In the genomic region with DNA sequence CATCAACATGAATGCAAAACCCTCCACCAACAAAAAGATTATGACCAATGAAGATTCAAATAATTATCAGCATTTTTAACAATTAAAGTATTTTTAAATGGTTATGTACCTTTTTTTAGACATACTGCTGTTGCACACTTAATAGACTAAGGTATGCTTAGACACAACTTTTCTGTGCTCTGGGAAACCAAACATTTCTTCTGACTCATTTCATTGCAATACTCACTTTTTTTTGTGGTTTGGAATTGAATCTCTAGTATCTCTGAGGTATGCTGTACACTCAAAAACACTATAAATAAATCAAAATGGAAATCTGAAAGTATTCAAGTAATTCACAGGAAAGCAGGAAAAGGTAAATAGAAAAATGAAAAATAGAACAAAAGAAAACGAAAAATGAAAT, we compare ENCODE assay signal across 36 cellular contexts.
"Had no signal": no experiment of that assay in that cellular context is flagged by ENCODE, and none has a peak within 500 bp of the region (broad histone marks: within the 10 kb centered on the region; RNA-seq: fewer than 3 reads in every experiment).

No MANE protein-coding gene starts in this region.

- H3K36me3 Mint-ChIP-seq: activated CD4-positive, alpha-beta memory T cell treated with anti-CD3 and anti-CD28 coated beads for 36 hours; activated naive CD4-positive, alpha-beta T cell treated with anti-CD3 and anti-CD28 coated beads, Interleukin-2, amount 10 ng/mL, durations not matched to agents 7 days and 5 days; activated naive CD8-positive, alpha-beta T cell; IgD-negative memory B cell had no signal

- H3K4me3 ChIP-seq: cardiac muscle cell had no signal

- H3K9me3 Mint-ChIP-seq: activated T-helper 1 cell treated with anti-CD3 and anti-CD28 coated beads, Interleukin-12 subunit alpha, Interleukin-12 subunit beta, Interleukin-2, Interleukin-4 antibody, amounts not matched to agents 30 ng/mL and 10 ng/mL and 1 ng/mL, durations not matched to agents 14 hours and 24 hours and 36 hours had no signal

- H3K4me3 Mint-ChIP-seq: activated B cell treated with CpG ODN at 0.5 μM for 24 hours; activated CD4-positive, alpha-beta memory T cell treated with anti-CD3 and anti-CD28 coated beads for 36 hours; activated naive CD4-positive, alpha-beta T cell treated with anti-CD3 and anti-CD28 coated beads, Interleukin-2, amount 10 ng/mL, durations not matched to agents 7 days and 5 days; activated naive CD8-positive, alpha-beta T cell; activated naive CD8-positive, alpha-beta T cell treated with anti-CD3 and anti-CD28 coated beads, Interleukin-2, amount 50 U/mL, for 24 hours; activated T-cell treated with anti-CD3 and anti-CD28 coated beads, Interleukin-2, amount 50 U/mL, for 4 hours; activated T-helper 1 cell treated with anti-CD3 and anti-CD28 coated beads, Interleukin-12 subunit alpha, Interleukin-12 subunit beta, Interleukin-2, Interleukin-4 antibody, amounts not matched to agents 30 ng/mL and 10 ng/mL and 1 ng/mL, durations not matched to agents 14 hours and 24 hours and 36 hours; central memory CD8-positive, alpha-beta T cell; IgD-negative memory B cell had no signal

- H3K27me3 Mint-ChIP-seq: activated B cell treated with CpG ODN at 0.5 μM for 24 hours; activated naive CD4-positive, alpha-beta T cell treated with anti-CD3 and anti-CD28 coated beads, Interleukin-2, amount 10 ng/mL, durations not matched to agents 7 days and 5 days; activated naive CD8-positive, alpha-beta T cell treated with anti-CD3 and anti-CD28 coated beads, Interleukin-2, amount 50 U/mL, for 24 hours; central memory CD8-positive, alpha-beta T cell; IgD-negative memory B cell had no signal

- DNase-seq: activated B cell treated with CpG ODN at 0.5 μM for 24 hours; activated CD4-positive, alpha-beta memory T cell treated with anti-CD3 and anti-CD28 coated beads for 36 hours; activated CD4-positive, alpha-beta T cell treated with anti-CD3 and anti-CD28 coated beads for 4 hours; activated CD4-positive, alpha-beta T cell treated with anti-CD3 and anti-CD28 coated beads, Interleukin-2, amount 50 U/mL, for 1 hour; activated CD4-positive, CD25-positive, alpha-beta regulatory T cell treated with anti-CD3 and anti-CD28 coated beads, Interleukin-2, amount 50 U/mL, for 72 hours; activated CD8-positive, alpha-beta memory T cell treated with anti-CD3 and anti-CD28 coated beads, Interleukin-2, amount 50 U/mL, for 4 hours; activated effector memory CD4-positive, alpha-beta T cell treated with Interleukin-2 at 50 U/mL for 16 hours; activated naive CD4-positive, alpha-beta T cell treated with anti-CD3 and anti-CD28 coated beads, Interleukin-2, amount 10 ng/mL, durations not matched to agents 7 days and 5 days; activated naive CD8-positive, alpha-beta T cell treated with anti-CD3 and anti-CD28 coated beads, Interleukin-2, amount 50 U/mL, for 24 hours; activated T-cell treated with anti-CD3 and anti-CD28 coated beads for 4 hours; activated T-cell treated with anti-CD3 and anti-CD28 coated beads, Interleukin-2, amount 50 U/mL, for 4 hours; amniotic stem cell; aorta; brain microvascular endothelial cell; Kasumi-1; KBM-7; MM.1S; MV-4-11; NCI-H1092; NCI-H146; NCI-H1930; NCI-H2081 treated with DMSO at 0.1 percent for 48 hours; NCI-H345; NCI-H524 treated with DMSO at 0.1 percent for 48 hours; OCI-M1; Right ventricle myocardium superior; SW 1271; T-helper 1 cell; T-helper 2 cell; T-helper 9 cell had no signal

- ATAC-seq: activated naive CD8-positive, alpha-beta T cell treated with anti-CD3 and anti-CD28 coated beads, Interleukin-2, amount 50 U/mL, for 24 hours; activated T-cell treated with anti-CD3 and anti-CD28 coated beads, Interleukin-2, amount 50 U/mL, for 4 hours had no signal

- H3K4me1 Mint-ChIP-seq: activated B cell treated with CpG ODN at 0.5 μM for 24 hours; activated naive CD4-positive, alpha-beta T cell treated with anti-CD3 and anti-CD28 coated beads, Interleukin-2, amount 10 ng/mL, durations not matched to agents 7 days and 5 days; activated naive CD8-positive, alpha-beta T cell treated with anti-CD3 and anti-CD28 coated beads, Interleukin-2, amount 50 U/mL, for 24 hours; central memory CD8-positive, alpha-beta T cell had no signal

- H3K27ac Mint-ChIP-seq: activated B cell treated with CpG ODN at 0.5 μM for 24 hours; activated CD4-positive, alpha-beta memory T cell treated with anti-CD3 and anti-CD28 coated beads for 36 hours; activated naive CD4-positive, alpha-beta T cell treated with anti-CD3 and anti-CD28 coated beads, Interleukin-2, amount 10 ng/mL, durations not matched to agents 7 days and 5 days; activated naive CD8-positive, alpha-beta T cell; activated naive CD8-positive, alpha-beta T cell treated with anti-CD3 and anti-CD28 coated beads, Interleukin-2, amount 50 U/mL, for 24 hours; activated T-helper 1 cell treated with anti-CD3 and anti-CD28 coated beads, Interleukin-12 subunit alpha, Interleukin-12 subunit beta, Interleukin-2, Interleukin-4 antibody, amounts not matched to agents 30 ng/mL and 10 ng/mL and 1 ng/mL, durations not matched to agents 14 hours and 24 hours and 36 hours; IgD-negative memory B cell had no signal

- H3K27ac ChIP-seq: brain microvascular endothelial cell, cardiac muscle cell, VCaP had no signal

- H3K27me3 ChIP-seq: brain microvascular endothelial cell, cardiac muscle cell had no signal

- H3K36me3 ChIP-seq: brain microvascular endothelial cell, cardiac muscle cell had no signal
